ENCODE assay signal across 22 cellular contexts in the genomic region with DNA sequence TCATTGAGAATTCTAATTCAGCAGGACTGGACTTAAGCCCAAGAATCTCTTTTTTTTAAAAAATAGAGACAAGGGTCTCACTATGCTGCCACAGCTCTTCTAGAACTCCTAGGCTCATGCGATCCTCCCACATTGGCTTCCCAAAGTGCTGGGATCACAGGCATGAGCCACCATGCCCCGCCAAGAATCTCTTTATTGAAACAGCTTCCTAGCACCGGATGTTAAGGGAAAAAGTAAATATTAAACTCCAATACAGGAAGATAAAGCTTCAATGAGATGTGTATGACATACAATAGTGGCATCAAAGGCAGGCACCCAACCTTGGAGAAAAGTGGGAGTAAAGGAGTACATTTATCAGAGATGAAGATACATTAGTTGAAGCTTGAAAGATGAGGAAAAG. TPM values are rescaled to one million over a fixed set of nuclear protein-coding genes. Genes with fewer than 3 reads are reported as not detected.
DNase-seq lines count a peak whose midpoint lies in the region; ATAC-seq and TF ChIP-seq lines count a peak whose summit lies in the region.
"Had no signal": no experiment of that assay in that cellular context is flagged by ENCODE, and none has a peak within 500 bp of the region (broad histone marks: within the 10 kb centered on the region; RNA-seq: fewer than 3 reads in every experiment).

No MANE protein-coding gene starts in this region.

- no CpG with 5 or more reads among the region's 3 CpGs for WGBS in trophoblast cell (ENCODE audit: extremely low coverage, insufficient coverage, insufficient read length)

- no peaks in the 10 kb centered on the region for H3K79me1 ChIP-seq in trophoblast cell (ENCODE audit: low read length)

- no peak overlapping the region for H3K4me2 ChIP-seq in trophoblast cell (ENCODE audit: low read length)
- H3K4me2 ChIP-seq: neural progenitor cell had no signal

- H3K27me3 ChIP-seq in trophoblast cell (ENCODE audit: insufficient read depth, low read length), result no peaks in the 10 kb centered on the region
- H3K27me3 ChIP-seq: left lung, neural progenitor cell, tibial artery had no signal

- H3K18ac ChIP-seq in trophoblast cell (ENCODE audit: low read length), result no peak overlapping the region

- no peak overlapping the region for H3K9ac ChIP-seq in trophoblast cell (ENCODE audit: low read length)
- H3K9ac ChIP-seq: neural progenitor cell had no signal

- no peak overlapping the region for H2AFZ ChIP-seq in trophoblast cell (ENCODE audit: insufficient read depth, low read length, poor library complexity)
- H2AFZ ChIP-seq: neural progenitor cell had no signal

- peaks cover 0 to 1% of the 10 kb centered on the region in 2 experiments for H3K4me1 ChIP-seq in trophoblast cell (ENCODE audit: control insufficient read depth in 1 of 2, insufficient read depth in 2 of 2, low read length in 2 of 2)
- H3K4me1 ChIP-seq: neural progenitor cell had no signal

- no peak overlapping the region for H3K23ac ChIP-seq in trophoblast cell (ENCODE audit: low read length)

- no peaks in the 10 kb centered on the region for H3K9me3 Mint-ChIP-seq in activated T-cell treated with anti-CD3 and anti-CD28 coated beads, Interleukin-2, amount 50 U/mL, for 24 hours
- H3K9me3 Mint-ChIP-seq in HFFc6, result no peaks in the 10 kb centered on the region
- no peaks in the 10 kb centered on the region for H3K9me3 Mint-ChIP-seq in brain
- H3K9me3 Mint-ChIP-seq: activated naive CD4-positive, alpha-beta T cell treated with anti-CD3 and anti-CD28 coated beads, Interleukin-2, amount 10 ng/mL, durations not matched to agents 7 days and 5 days; CD4-positive, alpha-beta memory T cell; neural progenitor cell had no signal

- peaks cover 33% of the 10 kb centered on the region for H3K79me2 ChIP-seq in trophoblast cell (ENCODE audit: control insufficient read depth, insufficient read depth, low read length, poor library complexity)

- no peak overlapping the region for H2BK12ac ChIP-seq in trophoblast cell (ENCODE audit: low read length)

- DNase-seq in activated T-cell treated with anti-CD3 and anti-CD28 coated beads, Interleukin-2, amount 50 U/mL, for 24 hours, result no peak
- DNase-seq in activated T-cell treated with anti-CD3 and anti-CD28 coated beads, Interleukin-2, amount 50 U/mL, for 1 hour, result no peak
- DNase-seq in HFFc6 (no peak), trophoblast cell (no peak), superior temporal gyrus (ENCODE audit: extremely low spot score) (no peak), SKM-1 (lab: John Stamatoyannopoulos, UW; ENCODE audit: unreplicated experiment) (no peak)
- DNase-seq: activated naive CD4-positive, alpha-beta T cell treated with anti-CD3 and anti-CD28 coated beads, Interleukin-2, amount 10 ng/mL, durations not matched to agents 7 days and 5 days; activated T-cell treated with anti-CD3 and anti-CD28 coated beads, Interleukin-2, amount 50 U/mL, for 48 hours; CD4-positive, alpha-beta memory T cell; effector memory CD4-positive, alpha-beta T cell; HCEC 1CT; Kasumi-1; left lung; NCI-H1048; stimulated activated CD4-positive, alpha-beta T cell treated with anti-CD3 and anti-CD28 coated beads, Interleukin-2, amount 100 ng/mL, for 24 hours; stimulated activated naive CD4-positive, alpha-beta T cell treated with Interleukin-2 at 50 U/mL for 16 hours; tibial artery; WERI-Rb-1 had no signal

- peaks cover 19 to 20% of the 10 kb centered on the region in 2 experiments for H3K36me3 ChIP-seq in trophoblast cell (ENCODE audit: control insufficient read depth in 1 of 2, insufficient read depth in 2 of 2, low read length in 2 of 2)

- H3K36me3 Mint-ChIP-seq in activated T-cell treated with anti-CD3 and anti-CD28 coated beads, Interleukin-2, amount 50 U/mL, for 24 hours (ENCODE audit: low read depth), result peaks cover 78% of the 10 kb centered on the region
- H3K36me3 Mint-ChIP-seq in HFFc6 (ENCODE audit: low read depth) (peaks cover 28% of the 10 kb centered on the region), brain (peaks cover 76% of the 10 kb centered on the region)

- peaks cover 71% of the 10 kb centered on the region for H3K4me1 Mint-ChIP-seq in activated T-cell treated with anti-CD3 and anti-CD28 coated beads, Interleukin-2, amount 50 U/mL, for 24 hours (ENCODE audit: low read depth)
- H3K4me1 Mint-ChIP-seq in HFFc6 (ENCODE audit: low read depth) (peaks cover 58% of the 10 kb centered on the region), brain (peaks cover 72% of the 10 kb centered on the region)

- H3K4me3 ChIP-seq in trophoblast cell (ENCODE audit: low read depth, low read length), result no peak overlapping the region
- H3K4me3 ChIP-seq: left lung, neural progenitor cell, tibial artery had no signal

- H2AK5ac ChIP-seq in trophoblast cell (ENCODE audit: low read length), result no peak overlapping the region

- no peak for ATAC-seq in GM21526 (IDR thresholded peaks at IDR 0.05; ENCODE audit: low FRiP score, unreplicated experiment)
- ATAC-seq: left lung, Panc1 had no signal

- H2BK5ac ChIP-seq in trophoblast cell (ENCODE audit: low read depth, low read length, poor library complexity), result no peak overlapping the region

- no peak overlapping the region for H3K14ac ChIP-seq in trophoblast cell (ENCODE audit: low read length)

- no peak overlapping the region for H3K4me3 Mint-ChIP-seq in activated T-cell treated with anti-CD3 and anti-CD28 coated beads, Interleukin-2, amount 50 U/mL, for 24 hours
- no peak overlapping the region for H3K4me3 Mint-ChIP-seq in HFFc6
- no peak overlapping the region for H3K4me3 Mint-ChIP-seq in brain
- H3K4me3 Mint-ChIP-seq: activated naive CD4-positive, alpha-beta T cell treated with anti-CD3 and anti-CD28 coated beads, Interleukin-2, amount 10 ng/mL, durations not matched to agents 7 days and 5 days; neural progenitor cell had no signal

- H3K9me3 ChIP-seq in trophoblast cell (ENCODE audit: insufficient read depth, low read depth, low read length), result no peaks in the 10 kb centered on the region
- H3K9me3 ChIP-seq: left lung, tibial artery had no signal

- no peak overlapping the region for H3K27ac ChIP-seq in trophoblast cell (ENCODE audit: low read depth, low read length)
- H3K27ac ChIP-seq: left lung, neural progenitor cell, tibial artery, WERI-Rb-1 had no signal

- peak overlapping the region; percentile 22 for H3K27ac Mint-ChIP-seq in activated T-cell treated with anti-CD3 and anti-CD28 coated beads, Interleukin-2, amount 50 U/mL, for 24 hours
- H3K27ac Mint-ChIP-seq in HFFc6, result peak overlapping the region; percentile 10
- peak overlapping the region in 4 of 5 experiments; percentile 1 to 78 (median 18) for H3K27ac Mint-ChIP-seq in brain
- H3K27ac Mint-ChIP-seq: activated naive CD4-positive, alpha-beta T cell treated with anti-CD3 and anti-CD28 coated beads, Interleukin-2, amount 10 ng/mL, durations not matched to agents 7 days and 5 days; neural progenitor cell had no signal

- H2BK120ac ChIP-seq in trophoblast cell (ENCODE audit: insufficient read depth, low read length, poor library complexity), result no peak overlapping the region

- H4K12ac ChIP-seq in trophoblast cell (ENCODE audit: low read depth, low read length), result no peak overlapping the region

- peak overlapping the region; percentile 43 for H3K4ac ChIP-seq in trophoblast cell (ENCODE audit: low read depth, low read length)

- no peak overlapping the region for H4K8ac ChIP-seq in trophoblast cell (ENCODE audit: low read depth, low read length)

- H4K91ac ChIP-seq in trophoblast cell (ENCODE audit: low read depth, low read length), result no peak overlapping the region

- TF ChIP-seq CTCF in HFFc6 (IDR thresholded peaks at IDR 0.05), result no peak
- TF ChIP-seq CTCF in brain (conservative IDR thresholded peaks at IDR 0.05), result no peak

- H3K27me3 Mint-ChIP-seq in activated T-cell treated with anti-CD3 and anti-CD28 coated beads, Interleukin-2, amount 50 U/mL, for 24 hours, result no peaks in the 10 kb centered on the region
- H3K27me3 Mint-ChIP-seq in HFFc6 (ENCODE audit: insufficient read depth) (no peaks in the 10 kb centered on the region), brain (no peaks in the 10 kb centered on the region)
- H3K27me3 Mint-ChIP-seq: activated naive CD4-positive, alpha-beta T cell treated with anti-CD3 and anti-CD28 coated beads, Interleukin-2, amount 10 ng/mL, durations not matched to agents 7 days and 5 days; CD4-positive, alpha-beta memory T cell had no signal

RNA-seq across cellular contexts. Expression of gene PUM1, which starts 25.5 kb away (rescaled TPM):
- 10 to 100 TPM; 83.6 to 95.4 (median 90.8) TPM for total RNA-seq in HFFc6 (2021; fragmentation: NEBNext Ultra II Directional; extraction: Animal tissue kit (Norgen Biotek cat#: 25700))
- polyA plus RNA-seq in brain (ENCODE audit: insufficient read depth, low read depth, low replicate concordance), result 76.2 TPM
- polyA plus RNA-seq in trophoblast cell (2013), result 74.9 and 83.2 TPM in 2 replicates
